ENCODE assay signal across 8 cellular contexts in the genomic region with DNA sequence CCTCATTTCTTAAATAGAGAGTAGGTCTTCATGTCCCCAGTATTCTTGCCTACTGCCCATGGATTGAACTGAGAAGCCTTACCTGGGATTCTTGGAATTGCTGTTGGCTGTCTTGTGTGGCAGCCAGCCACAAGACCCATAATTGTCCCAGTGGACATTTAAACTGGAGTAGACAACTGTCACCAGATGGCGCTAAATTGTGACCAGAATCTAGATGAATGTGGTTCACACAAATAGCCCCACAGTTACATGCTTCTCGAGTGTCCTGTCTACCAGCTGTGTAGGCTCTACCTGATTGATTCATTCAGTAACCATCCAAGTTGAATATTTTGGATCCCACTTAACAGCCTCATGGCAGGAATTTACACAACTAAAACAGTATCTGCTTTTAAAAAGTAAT.
DNase-seq lines count a peak whose midpoint lies in the region; ATAC-seq, FAIRE-seq and TF ChIP-seq lines count a peak whose summit lies in the region.

No MANE protein-coding gene starts in this region.

- H3K4me3 ChIP-seq in bronchial epithelial cell (ENCODE audit: low read depth, low read length), result no peak overlapping the region

- no peaks in the 10 kb centered on the region for H3K36me3 ChIP-seq in bronchial epithelial cell (ENCODE audit: control insufficient read depth, insufficient read depth, low read length)

- intact Hi-C loops in activated CD4-positive, alpha-beta T cell treated with anti-CD3 and anti-CD28 coated beads, Interleukin-2, amount 10 ng/mL, durations not matched to agents 24 days and 14 days (cut with micrococcal nuclease), result no loop called here

- H3K27ac Mint-ChIP-seq in activated CD4-positive, alpha-beta T cell treated with anti-CD3 and anti-CD28 coated beads, Interleukin-2, amount 10 ng/mL, durations not matched to agents 24 days and 14 days, result no peak overlapping the region

- no peak overlapping the region for H3K27ac ChIP-seq in 22Rv1

- DNase-seq in NCI-H524 (lab: John Stamatoyannopoulos, UW), result peak; percentile 73 to 89
- DNase-seq in bronchial epithelial cell (ENCODE audit: low read depth), result peak; percentile 57
- DNase-seq in midbrain (lab: John Stamatoyannopoulos, UW), result peak; percentile 62
- no peak for DNase-seq in central memory CD4-positive, alpha-beta T cell
- DNase-seq in activated CD4-positive, alpha-beta T cell treated with anti-CD3 and anti-CD28 coated beads, Interleukin-2, amount 10 ng/mL, durations not matched to agents 24 days and 14 days, result no peak

- peaks cover 65% of the 10 kb centered on the region for H3K4me1 Mint-ChIP-seq in activated CD4-positive, alpha-beta T cell treated with anti-CD3 and anti-CD28 coated beads, Interleukin-2, amount 10 ng/mL, durations not matched to agents 24 days and 14 days

- no peak for FAIRE-seq in bronchial epithelial cell (lab: Jason Lieb, UNC)

- H3K36me3 Mint-ChIP-seq in activated CD4-positive, alpha-beta T cell treated with anti-CD3 and anti-CD28 coated beads, Interleukin-2, amount 10 ng/mL, durations not matched to agents 24 days and 14 days (ENCODE audit: low read depth), result peaks cover 5% of the 10 kb centered on the region

- no peaks in the 10 kb centered on the region for H3K27me3 ChIP-seq in bronchial epithelial cell (ENCODE audit: control insufficient read depth, insufficient read depth, low read length)

- TF ChIP-seq CTCF in 22Rv1 (IDR thresholded peaks at IDR 0.05) (peak; percentile 77), GM12872 (IDR thresholded peaks at IDR 0.05; ENCODE audit: insufficient read depth, low read depth, low read length) (peak; percentile 66), bronchial epithelial cell (IDR thresholded peaks at IDR 0.05; ENCODE audit: insufficient read depth, low read length, severe bottlenecking) (peak; percentile 36)

- ATAC-seq in HG03103 (IDR thresholded peaks at IDR 0.05; ENCODE audit: low read depth, unreplicated experiment), result peak; percentile 71

- H3K27me3 Mint-ChIP-seq in activated CD4-positive, alpha-beta T cell treated with anti-CD3 and anti-CD28 coated beads, Interleukin-2, amount 10 ng/mL, durations not matched to agents 24 days and 14 days, result no peaks in the 10 kb centered on the region

- H3K4me3 Mint-ChIP-seq in activated CD4-positive, alpha-beta T cell treated with anti-CD3 and anti-CD28 coated beads, Interleukin-2, amount 10 ng/mL, durations not matched to agents 24 days and 14 days, result no peak overlapping the region

- H3K9me3 Mint-ChIP-seq in activated CD4-positive, alpha-beta T cell treated with anti-CD3 and anti-CD28 coated beads, Interleukin-2, amount 10 ng/mL, durations not matched to agents 24 days and 14 days, result no peaks in the 10 kb centered on the region

Comparison
In these comparisons a context has a peak if more than half of its experiments do, and no peak if none do; other contexts are left out.
1. DNase-seq: peak in NCI-H524 (2 of 2), bronchial epithelial cell (single experiment) and midbrain (single experiment); none in central memory CD4-positive, alpha-beta T cell (single experiment) and activated CD4-positive, alpha-beta T cell treated with anti-CD3 and anti-CD28 coated beads, Interleukin-2, amount 10 ng/mL, durations not matched to agents 24 days and 14 days (single experiment).
2. Peak in every context shown above with its lines, with median percentiles within 50 percentile points of each other: CTCF ChIP-seq.